8 cellular contexts compared by ENCODE assay signal in genomic region chr5:88503065-88503394, GRCh38.
DNase-seq lines count a peak whose midpoint lies in the region; ATAC-seq and TF ChIP-seq lines count a peak whose summit lies in the region.

No MANE protein-coding gene starts in this region.

- no peak for TF ChIP-seq CTCF in CD14-positive monocyte (IDR thresholded peaks at IDR 0.05)
- TF ChIP-seq CTCF in astrocyte of the cerebellum (IDR thresholded peaks at IDR 0.05; ENCODE audit: low read depth, low read length, missing control alignments), result no peak
- no peak for TF ChIP-seq CTCF in GM13976 (IDR thresholded peaks at IDR 0.05; ENCODE audit: borderline replicate concordance, control extremely low read depth, extremely low read depth, insufficient read depth, missing control alignments)

- DNase-seq in CD14-positive monocyte (ENCODE audit: low spot score) (no peak), HT1080 (ENCODE audit: low read depth) (peak; percentile 13), astrocyte of the cerebellum (ENCODE audit: low read depth) (no peak), NCI-H2029 (lab: John Stamatoyannopoulos, UW) (no peak), GM13976 (ENCODE audit: low spot score) (no peak)
- peak in 3 of 9 donors; percentile 0 to 6 (median 3) for DNase-seq in naive thymus-derived CD4-positive, alpha-beta T cell

- in situ Hi-C loops in astrocyte of the cerebellum (cut with HindIII; ENCODE audit: low sequenced_read_pairs), result no loop called here
- in situ Hi-C loops in GM13976 (cut with MboI; ENCODE audit: low sequenced_read_pairs, unreplicated experiment), result no loop called here

- H3K9me3 ChIP-seq in naive thymus-derived CD4-positive, alpha-beta T cell (ENCODE audit: control insufficient read depth in 2 of 3, low read length in 3 of 3), result no peaks in the 10 kb centered on the region

- no peak for ATAC-seq in naive thymus-derived CD4-positive, alpha-beta T cell
- ATAC-seq in HG02870 (IDR thresholded peaks at IDR 0.05; ENCODE audit: unreplicated experiment) (no peak), GM18861 (IDR thresholded peaks at IDR 0.05; ENCODE audit: unreplicated experiment) (no peak)

- H3K27ac ChIP-seq in naive thymus-derived CD4-positive, alpha-beta T cell (ENCODE audit: low read depth, low read length), result peak overlapping the region; percentile 70

- peaks cover 0 to 3% (median 0%) of the 10 kb centered on the region in 3 donors for H3K27me3 Mint-ChIP-seq in CD14-positive monocyte (ENCODE audit: low read depth in 3 of 3)
- H3K27me3 Mint-ChIP-seq in naive thymus-derived CD4-positive, alpha-beta T cell, result peaks cover 0 to 19% (median 7%) of the 10 kb centered on the region in 5 donors

- CTCF ChIA-PET in naive thymus-derived CD4-positive, alpha-beta T cell (lab: Charles Lee), result no interaction called here

- peak overlapping the region; percentile 62 to 84 for H3K4me3 Mint-ChIP-seq in CD14-positive monocyte
- H3K4me3 Mint-ChIP-seq in naive thymus-derived CD4-positive, alpha-beta T cell, result peak overlapping the region; percentile 89 to 100 (median 95)

- H3K27me3 ChIP-seq in naive thymus-derived CD4-positive, alpha-beta T cell (ENCODE audit: control insufficient read depth in 2 of 2, insufficient read depth in 2 of 2, low read length in 2 of 2), result no peaks in the 10 kb centered on the region

- H3K9me3 Mint-ChIP-seq in CD14-positive monocyte, result peaks cover 0 to 2% (median 0%) of the 10 kb centered on the region in 7 donors
- no peaks in the 10 kb centered on the region for H3K9me3 Mint-ChIP-seq in naive thymus-derived CD4-positive, alpha-beta T cell

- H3K36me3 ChIP-seq in naive thymus-derived CD4-positive, alpha-beta T cell (ENCODE audit: control insufficient read depth in 2 of 3, insufficient read depth in 3 of 3, low read length in 3 of 3), result no peaks in the 10 kb centered on the region

- H3K4me3 ChIP-seq in astrocyte of the cerebellum (ENCODE audit: low read depth, low read length), result peak overlapping the region; percentile 40
- H3K4me3 ChIP-seq in naive thymus-derived CD4-positive, alpha-beta T cell (ENCODE audit: low read length), result peak overlapping the region; percentile 74

- intact Hi-C loops in CD14-positive monocyte (cut with micrococcal nuclease), result no loop called here
- intact Hi-C loops in naive thymus-derived CD4-positive, alpha-beta T cell (cut with micrococcal nuclease), result loop anchor here (1.0 to 10.0 kb wide), 6 partner anchors 164 to 1902 kb away; partner anchors contain the start of genes CCNH (in 1 of the 2), CETN3 (in 1 of the 2), COX7C (in 1 of the 2) and TMEM161B (in 1 of the 2)

- POLR2A ChIA-PET in naive thymus-derived CD4-positive, alpha-beta T cell (lab: Charles Lee), result interaction anchor here (1.2 kb wide), 1 partner anchor 9 kb away, joined by 4 read pairs; no protein-coding TSS in a partner anchor

- no peaks in the 10 kb centered on the region for H3K36me3 Mint-ChIP-seq in CD14-positive monocyte
- H3K36me3 Mint-ChIP-seq in naive thymus-derived CD4-positive, alpha-beta T cell, result no peaks in the 10 kb centered on the region

- no peaks in the 10 kb centered on the region for H3K4me1 ChIP-seq in naive thymus-derived CD4-positive, alpha-beta T cell (ENCODE audit: control insufficient read depth in 2 of 2, insufficient read depth in 2 of 2, low read length in 2 of 2)

- peaks cover 7% of the 10 kb centered on the region for H3K4me1 Mint-ChIP-seq in CD14-positive monocyte
- peaks cover 7 to 23% (median 17%) of the 10 kb centered on the region in 7 donors for H3K4me1 Mint-ChIP-seq in naive thymus-derived CD4-positive, alpha-beta T cell

- no peak overlapping the region for H3K27ac Mint-ChIP-seq in CD14-positive monocyte
- H3K27ac Mint-ChIP-seq in naive thymus-derived CD4-positive, alpha-beta T cell, result peak overlapping the region; percentile 84 to 98 (median 95)

Comparison
In these comparisons a context has a peak if more than half of its experiments do, and no peak if none do; other contexts are left out.
1. H3K27ac Mint-ChIP-seq: peak in naive thymus-derived CD4-positive, alpha-beta T cell (9 of 9); none in CD14-positive monocyte (0 of 7).
2. intact Hi-C loops: an anchor here in naive thymus-derived CD4-positive, alpha-beta T cell (1.0 to 10.0 kb wide); none called in CD14-positive monocyte.